9 cellular contexts compared by ENCODE assay signal in genomic region chr5:147957906-147958305, GRCh38. TPM values are rescaled to one million over a fixed set of nuclear protein-coding genes. Genes with fewer than 3 reads are reported as not detected.
"Had no signal": no experiment of that assay in that cellular context is flagged by ENCODE, and none has a peak within 500 bp of the region (broad histone marks: within the 10 kb centered on the region; RNA-seq: fewer than 3 reads in every experiment).

No MANE protein-coding gene starts in this region.

- H3K4me2 ChIP-seq: GM23338 had no signal

- DNase-seq: H9, HCEC 1CT, KBM-7 had no signal

- FAIRE-seq: H1, H54, HepG2 had no signal

- H3K27ac ChIP-seq: HL-60 had no signal

- H3K4me3 ChIP-seq: GM23338 had no signal

- H2AFZ ChIP-seq: GM23338 had no signal

- ATAC-seq: GM23338, HepG2 had no signal

RNA-seq across cellular contexts. Expression of gene C5orf46, which starts 51.6 kb away (rescaled TPM):
- total RNA-seq: GM23338, H1, H9, HepG2 had no signal
- polyA plus RNA-seq: H1, HepG2, IgD-negative memory B cell had no signal
